ENCODE assay signal across 26 cellular contexts in the genomic region with DNA sequence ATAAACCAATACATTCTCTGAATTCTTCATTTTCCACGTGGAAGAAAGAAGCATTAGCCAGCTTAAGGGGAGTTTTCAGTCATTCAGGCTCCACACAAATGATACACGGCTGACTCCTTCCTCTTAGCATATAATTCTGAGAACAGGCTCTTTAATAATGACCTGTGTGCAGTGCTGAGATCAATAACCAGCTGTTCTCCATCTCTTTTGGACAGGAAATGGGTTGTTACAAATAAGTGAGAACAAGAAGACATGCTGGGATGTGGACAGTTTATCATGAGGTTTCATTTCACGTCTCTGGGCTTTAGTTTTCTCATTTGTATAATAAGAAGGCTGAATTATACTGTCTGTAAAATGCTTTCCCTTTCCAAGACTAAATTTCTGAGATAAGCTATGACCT.
DNase-seq lines count a peak whose midpoint lies in the region; ATAC-seq, FAIRE-seq and TF ChIP-seq lines count a peak whose summit lies in the region.
"Had no signal": no experiment of that assay in that cellular context is flagged by ENCODE, and none has a peak within 500 bp of the region (broad histone marks: within the 10 kb centered on the region; RNA-seq: fewer than 3 reads in every experiment).

No MANE protein-coding gene starts in this region.

- H3K9me3 ChIP-seq in GM12878 (replicated peaks; ENCODE audit: control insufficient read depth, insufficient read depth, low read length) (no peaks in the 10 kb centered on the region), skeletal muscle satellite cell (replicated peaks; ENCODE audit: low read length) (no peaks in the 10 kb centered on the region)
- H3K9me3 ChIP-seq: BE2C, Peyer's patch had no signal

- POLR2A ChIA-PET in GM12878 (lab: Charles Lee), result no interaction called here

- no peak overlapping the region for H2AFZ ChIP-seq in GM12878 (ENCODE audit: control insufficient read depth, low read depth, low read length)

- H3K4me3 ChIP-seq in GM12878 (no peak overlapping the region), fibroblast of villous mesenchyme (ENCODE audit: low read depth, low read length) (no peak overlapping the region), skeletal muscle satellite cell (ENCODE audit: low read length) (no peak overlapping the region)
- H3K4me3 ChIP-seq: Peyer's patch, SK-N-MC had no signal

- no peaks in the 10 kb centered on the region for H3K79me2 ChIP-seq in GM12878 (ENCODE audit: control insufficient read depth, insufficient read depth, low read length)

- no peak for TF ChIP-seq RAD21 in GM12878 (IDR thresholded peaks at IDR 0.05; ENCODE audit: insufficient read depth, low read depth, low read length)

- no peak overlapping the region for H3K9ac ChIP-seq in GM12878 (ENCODE audit: control insufficient read depth, insufficient read depth, low read length)
- H3K9ac ChIP-seq in skeletal muscle satellite cell (ENCODE audit: low read depth, low read length), result no peak overlapping the region

- H3K4me1 ChIP-seq in GM12878 (ENCODE audit: control insufficient read depth, insufficient read depth, low read length) (no peaks in the 10 kb centered on the region), skeletal muscle satellite cell (ENCODE audit: control insufficient read depth, insufficient read depth, low read length) (no peaks in the 10 kb centered on the region)
- H3K4me1 ChIP-seq: BE2C, Peyer's patch had no signal

- H3K4me2 ChIP-seq in GM12878 (ENCODE audit: control insufficient read depth, insufficient read depth), result no peak overlapping the region
- H3K4me2 ChIP-seq in skeletal muscle satellite cell (ENCODE audit: low read length), result peak overlapping the region; percentile 4

- no TSS peak for BruUV-seq in GM12878 (replicated peaks; lab: Mats Ljungman, UMichigan)

- intact Hi-C loops in GM12878 (cut with micrococcal nuclease; ENCODE audit: unreplicated experiment), result no loop called here

- SMC1A ChIA-PET in GM12878 (lab: Charles Lee; ENCODE audit: uncharacterized antibody, unreplicated experiment), result interaction anchor here (1.5 kb wide), 1 partner anchor 21 kb away, joined by 3 read pairs; no protein-coding TSS in a partner anchor

- no peak for TF ChIP-seq POLR2A in GM12878 (IDR thresholded peaks at IDR 0.05; ENCODE audit: low read depth, low read length)

- DNase-seq in NCI-H748 (lab: John Stamatoyannopoulos, UW; ENCODE audit: unreplicated experiment) (peak; percentile 8), NCI-H748 treated with DMSO at 0.1 percent for 48 hours (lab: John Stamatoyannopoulos, UW) (no peak), GM12878 (ENCODE audit: low read depth, low spot score) (no peak), fibroblast of villous mesenchyme (ENCODE audit: low read depth) (peak; percentile 4), midbrain (lab: John Stamatoyannopoulos, UW) (no peak), NCI-H2081 treated with DMSO at 0.1 percent for 48 hours (lab: John Stamatoyannopoulos, UW) (no peak)
- DNase-seq: ACHN; BE2C; CD8-positive, alpha-beta memory T cell; DMS79 treated with DMSO at 0.1 percent for 48 hours; GF-D8; KG1; MM.1S; NCI-H1048; NCI-H1436; NCI-H187; NCI-H2171 treated with DMSO at 0.1 percent for 48 hours; NCI-H524; Peyer's patch; SHP77 treated with DMSO at 0.1 percent for 48 hours; SW 1271 had no signal

- in situ Hi-C loops in GM12878 (cut with MboI), result no loop called here

- ATAC-seq in GM12878, result peak; percentile 66
- no peak for ATAC-seq in HG02970 (IDR thresholded peaks at IDR 0.05; ENCODE audit: low FRiP score, unreplicated experiment)
- ATAC-seq: HCT116 had no signal

- no peak overlapping the region for H3K27ac ChIP-seq in GM12878 (ENCODE audit: control insufficient read depth, insufficient read depth)
- H3K27ac ChIP-seq: 22Rv1, Peyer's patch, SK-N-MC had no signal

- FAIRE-seq in GM12878 (lab: Jason Lieb, UNC), result no peak

- H3K36me3 ChIP-seq in GM12878 (ENCODE audit: control insufficient read depth in 2 of 2, insufficient read depth in 2 of 2, low read length in 1 of 2), result no peaks in the 10 kb centered on the region
- no peaks in the 10 kb centered on the region for H3K36me3 ChIP-seq in skeletal muscle satellite cell (ENCODE audit: insufficient read depth, low read length)
- H3K36me3 ChIP-seq: BE2C, Peyer's patch had no signal

- CTCF ChIA-PET in GM12878 (lab: Yijun Ruan, JAX), result interaction anchor here (2.2 kb wide), 1 partner anchor 16 kb away, joined by 13 read pairs; no protein-coding TSS in a partner anchor

- H3K27me3 ChIP-seq in GM12878 (replicated peaks in 1 of 2; ENCODE audit: control insufficient read depth in 2 of 2, insufficient read depth in 2 of 2, low read length in 1 of 2) (no peaks in the 10 kb centered on the region), skeletal muscle satellite cell (ENCODE audit: control insufficient read depth, insufficient read depth, low read length) (no peaks in the 10 kb centered on the region)
- H3K27me3 ChIP-seq: BE2C, Peyer's patch had no signal

- RAD21 ChIA-PET in GM12878 (lab: Charles Lee; ENCODE audit: unreplicated experiment), result interaction anchor here (1.6 kb wide), 1 partner anchor 16 kb away, joined by 4 read pairs; no protein-coding TSS in a partner anchor

- TF ChIP-seq EP300 in GM12878 (IDR thresholded peaks at IDR 0.05; ENCODE audit: borderline replicate concordance in 1 of 2, control insufficient read depth in 1 of 2, low read depth in 2 of 2, low read length in 2 of 2), result no peak

- 21% methylated on average over 3 of the region's 3 CpGs for WGBS in GM12878 (ENCODE audit: insufficient coverage, insufficient replicate concordance, low lambda C conversion rate, missing lambda C conversion rate)

- TF ChIP-seq CTCF in GM12878 (IDR thresholded peaks at IDR 0.05 in 2 of 3, conservative IDR thresholded peaks at IDR 0.05 in 1 of 3; ENCODE audit: control insufficient read depth in 2 of 3, extremely low read depth in 1 of 3, insufficient read depth in 1 of 3, low read depth in 3 of 3, low read length in 3 of 3) (no peak), fibroblast of villous mesenchyme (IDR thresholded peaks at IDR 0.05; ENCODE audit: insufficient read depth, low read depth, low read length) (no peak)

- no peaks in the 10 kb centered on the region for H4K20me1 ChIP-seq in GM12878 (ENCODE audit: control insufficient read depth, insufficient read depth)

TF ChIP-seq in GM12878, 131 proteins besides CTCF, POLR2A, EP300 and RAD21 (continues in another document):
- TF ChIP-seq, protein P1, sequence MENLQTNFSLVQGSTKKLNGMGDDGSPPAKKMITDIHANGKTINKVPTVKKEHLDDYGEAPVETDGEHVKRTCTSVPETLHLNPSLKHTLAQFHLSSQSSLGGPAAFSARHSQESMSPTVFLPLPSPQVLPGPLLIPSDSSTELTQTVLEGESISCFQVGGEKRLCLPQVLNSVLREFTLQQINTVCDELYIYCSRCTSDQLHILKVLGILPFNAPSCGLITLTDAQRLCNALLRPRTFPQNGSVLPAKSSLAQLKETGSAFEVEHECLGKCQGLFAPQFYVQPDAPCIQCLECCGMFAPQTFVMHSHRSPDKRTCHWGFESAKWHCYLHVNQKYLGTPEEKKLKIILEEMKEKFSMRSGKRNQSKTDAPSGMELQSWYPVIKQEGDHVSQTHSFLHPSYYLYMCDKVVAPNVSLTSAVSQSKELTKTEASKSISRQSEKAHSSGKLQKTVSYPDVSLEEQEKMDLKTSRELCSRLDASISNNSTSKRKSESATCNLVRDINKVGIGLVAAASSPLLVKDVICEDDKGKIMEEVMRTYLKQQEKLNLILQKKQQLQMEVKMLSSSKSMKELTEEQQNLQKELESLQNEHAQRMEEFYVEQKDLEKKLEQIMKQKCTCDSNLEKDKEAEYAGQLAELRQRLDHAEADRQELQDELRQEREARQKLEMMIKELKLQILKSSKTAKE (IDR thresholded peaks at IDR 0.05; ENCODE audit: low read depth, poor library complexity, severe bottlenecking), result no peak
- TF ChIP-seq NFIC (IDR thresholded peaks at IDR 0.05; ENCODE audit: low read depth, low read length) (no peak), POU2F2 (IDR thresholded peaks at IDR 0.05; ENCODE audit: borderline replicate concordance, low read depth, low read length) (no peak), BCL11A (IDR thresholded peaks at IDR 0.05; ENCODE audit: low read depth, low read length) (no peak), FOXM1 (IDR thresholded peaks at IDR 0.05; ENCODE audit: low read depth, low read length) (no peak), ZZZ3 (IDR thresholded peaks at IDR 0.05; ENCODE audit: control insufficient read depth, insufficient read length, low read depth) (no peak), ZNF384 (IDR thresholded peaks at IDR 0.05; ENCODE audit: borderline replicate concordance, low read depth, low read length) (no peak), SMAD5 (IDR thresholded peaks at IDR 0.05; ENCODE audit: low read depth) (no peak), BACH1 (IDR thresholded peaks at IDR 0.05; ENCODE audit: borderline replicate concordance) (no peak), KAT2A (conservative IDR thresholded peaks at IDR 0.05; ENCODE audit: control insufficient read depth, low read depth, low read length) (no peak), SMAD1 (IDR thresholded peaks at IDR 0.05; ENCODE audit: low read depth, partially characterized antibody) (no peak), SREBF2 (IDR thresholded peaks at IDR 0.05; ENCODE audit: low read length) (no peak)
- TF ChIP-seq, protein P2, sequence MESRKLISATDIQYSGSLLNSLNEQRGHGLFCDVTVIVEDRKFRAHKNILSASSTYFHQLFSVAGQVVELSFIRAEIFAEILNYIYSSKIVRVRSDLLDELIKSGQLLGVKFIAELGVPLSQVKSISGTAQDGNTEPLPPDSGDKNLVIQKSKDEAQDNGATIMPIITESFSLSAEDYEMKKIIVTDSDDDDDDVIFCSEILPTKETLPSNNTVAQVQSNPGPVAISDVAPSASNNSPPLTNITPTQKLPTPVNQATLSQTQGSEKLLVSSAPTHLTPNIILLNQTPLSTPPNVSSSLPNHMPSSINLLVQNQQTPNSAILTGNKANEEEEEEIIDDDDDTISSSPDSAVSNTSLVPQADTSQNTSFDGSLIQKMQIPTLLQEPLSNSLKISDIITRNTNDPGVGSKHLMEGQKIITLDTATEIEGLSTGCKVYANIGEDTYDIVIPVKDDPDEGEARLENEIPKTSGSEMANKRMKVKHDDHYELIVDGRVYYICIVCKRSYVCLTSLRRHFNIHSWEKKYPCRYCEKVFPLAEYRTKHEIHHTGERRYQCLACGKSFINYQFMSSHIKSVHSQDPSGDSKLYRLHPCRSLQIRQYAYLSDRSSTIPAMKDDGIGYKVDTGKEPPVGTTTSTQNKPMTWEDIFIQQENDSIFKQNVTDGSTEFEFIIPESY (IDR thresholded peaks at IDR 0.05), result no peak
- TF ChIP-seq, protein P3, sequence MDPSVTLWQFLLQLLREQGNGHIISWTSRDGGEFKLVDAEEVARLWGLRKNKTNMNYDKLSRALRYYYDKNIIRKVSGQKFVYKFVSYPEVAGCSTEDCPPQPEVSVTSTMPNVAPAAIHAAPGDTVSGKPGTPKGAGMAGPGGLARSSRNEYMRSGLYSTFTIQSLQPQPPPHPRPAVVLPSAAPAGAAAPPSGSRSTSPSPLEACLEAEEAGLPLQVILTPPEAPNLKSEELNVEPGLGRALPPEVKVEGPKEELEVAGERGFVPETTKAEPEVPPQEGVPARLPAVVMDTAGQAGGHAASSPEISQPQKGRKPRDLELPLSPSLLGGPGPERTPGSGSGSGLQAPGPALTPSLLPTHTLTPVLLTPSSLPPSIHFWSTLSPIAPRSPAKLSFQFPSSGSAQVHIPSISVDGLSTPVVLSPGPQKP (IDR thresholded peaks at IDR 0.05; ENCODE audit: low read depth, low read length), result no peak

Comparison
In these comparisons a context has a peak if more than half of its experiments do, and no peak if none do; other contexts are left out.
1. DNase-seq: peak in NCI-H748 (single experiment) and fibroblast of villous mesenchyme (single experiment); none in NCI-H748 treated with DMSO at 0.1 percent for 48 hours (single experiment), GM12878 (single experiment), midbrain (single experiment) and NCI-H2081 treated with DMSO at 0.1 percent for 48 hours (single experiment).